ENCODE assay signal across 8 cellular contexts in genomic region chr7:76364198-76364584, GRCh38. TPM values are rescaled to one million over a fixed set of nuclear protein-coding genes. Genes with fewer than 3 reads are reported as not detected.
DNase-seq lines count a peak whose midpoint lies in the region; ATAC-seq and TF ChIP-seq lines count a peak whose summit lies in the region.

No MANE protein-coding gene starts in this region.

- no peaks in the 10 kb centered on the region for H3K36me3 ChIP-seq in mammary epithelial cell (ENCODE audit: insufficient read depth, low read length)
- H3K36me3 ChIP-seq in mesenchymal stem cell (ENCODE audit: control insufficient read depth in 1 of 2, insufficient read depth in 2 of 2, low read depth in 1 of 2, low read length in 2 of 2): no peaks in the 10 kb centered on the region

- H3K79me2 ChIP-seq in mammary epithelial cell (ENCODE audit: insufficient read depth, low read length): no peaks in the 10 kb centered on the region

- peak overlapping the region; percentile 91 for H3K27ac ChIP-seq in mammary epithelial cell (ENCODE audit: insufficient read depth, low read depth, low read length)
- H3K27ac ChIP-seq in mesenchymal stem cell (ENCODE audit: low read length, poor library complexity, severe bottlenecking): peak overlapping the region; percentile 79

- peak overlapping the region; percentile 24 to 83 for H3K18ac ChIP-seq in mesenchymal stem cell (ENCODE audit: low read depth in 1 of 2, low read length in 2 of 2)

- WGBS in mammary epithelial cell (ENCODE audit: low coverage, missing lambda C conversion rate): 11% methylated on average over 4 of the region's 4 CpGs
- WGBS in mesenchymal stem cell: 15% methylated on average over 4 of the region's 4 CpGs

- no peak overlapping the region for H2BK120ac ChIP-seq in mesenchymal stem cell (ENCODE audit: low read depth, low read length)

- H3K27me3 ChIP-seq in mammary epithelial cell (ENCODE audit: insufficient read depth, low read length) (no peaks in the 10 kb centered on the region), mesenchymal stem cell (ENCODE audit: control insufficient read depth in 1 of 2, insufficient read depth in 1 of 2, low read length in 2 of 2) (peaks cover 0 to under 1% of the 10 kb centered on the region in 2 experiments)

- peak overlapping the region; percentile 4 to 16 for H2BK12ac ChIP-seq in mesenchymal stem cell (ENCODE audit: low read length in 2 of 2)

- H3K9me3 ChIP-seq in mammary epithelial cell (replicated peaks; ENCODE audit: insufficient read depth, low read length): no peaks in the 10 kb centered on the region
- no peaks in the 10 kb centered on the region for H3K9me3 ChIP-seq in mesenchymal stem cell (ENCODE audit: control insufficient read depth, low read length)

- no peak overlapping the region for H3K23ac ChIP-seq in mesenchymal stem cell (ENCODE audit: low read length in 2 of 2)

- H2AK5ac ChIP-seq in mesenchymal stem cell (ENCODE audit: low read length, severe bottlenecking): no peak overlapping the region

- H2BK5ac ChIP-seq in mesenchymal stem cell (ENCODE audit: low read depth, low read length, poor library complexity, severe bottlenecking): no peak overlapping the region

- in situ Hi-C loops in mammary epithelial cell (cut with MboI; ENCODE audit: low sequenced_read_pairs in 2 of 2): no loop called here

- dilution Hi-C loops in mammary epithelial cell (cut with HindIII; ENCODE audit: low sequenced_read_pairs): loop anchor here (5.0 kb wide), 1 partner anchor 58 kb away; the partner anchor contains the start of gene ZP3

- CTCF ChIA-PET in mammary epithelial cell (lab: Charles Lee; ENCODE audit: low non-redundant PET): no interaction called here

- no peak for TF ChIP-seq CTCF in mammary epithelial cell (conservative IDR thresholded peaks at IDR 0.05 in 1 of 2, IDR thresholded peaks at IDR 0.05 in 1 of 2; ENCODE audit: extremely low read depth in 1 of 2, insufficient read depth in 1 of 2, low read depth in 1 of 2, low read length in 2 of 2)

- intact Hi-C loops in mammary epithelial cell (cut with micrococcal nuclease): loop anchor here (1.0 kb wide), 1 partner anchor 17 kb away; no protein-coding TSS in a partner anchor

- peaks cover 1% of the 10 kb centered on the region for H3K79me1 ChIP-seq in mesenchymal stem cell (replicated peaks; ENCODE audit: low read length, poor library complexity, severe bottlenecking)

- H3K4me2 ChIP-seq in mammary epithelial cell (ENCODE audit: insufficient read depth, low read depth, low read length): peak overlapping the region; percentile 73
- no peak overlapping the region for H3K4me2 ChIP-seq in mesenchymal stem cell (ENCODE audit: low read length, poor library complexity, severe bottlenecking)

- TSS peak; percentile 33 for BruUV-seq in mammary epithelial cell (replicated peaks; lab: Mats Ljungman, UMichigan)

- no peak overlapping the region for H2BK15ac ChIP-seq in mesenchymal stem cell (ENCODE audit: low read depth, poor library complexity, severe bottlenecking)

- H3K14ac ChIP-seq in mesenchymal stem cell (ENCODE audit: low read length in 2 of 2): no peak overlapping the region

- no peaks in the 10 kb centered on the region for H4K20me1 ChIP-seq in mammary epithelial cell (ENCODE audit: insufficient read depth, low read length)

- peak overlapping the region; percentile 10 for H4K91ac ChIP-seq in mesenchymal stem cell (ENCODE audit: low read length)

- DNase-seq in GM03348 (ENCODE audit: low spot score) (peak; percentile 60), MV-4-11 (lab: John Stamatoyannopoulos, UW) (peak; percentile 79), mammary epithelial cell (peak; percentile 78), mesenchymal stem cell (peak; percentile 87), cortex of kidney (lab: John Stamatoyannopoulos, UW) (no peak)
- no peak for DNase-seq in activated CD4-positive, alpha-beta T cell treated with anti-CD3 and anti-CD28 coated beads for 4 hours

- H3K4me1 ChIP-seq in mammary epithelial cell (ENCODE audit: insufficient read depth, low read length) (peaks cover 35% of the 10 kb centered on the region), mesenchymal stem cell (ENCODE audit: control insufficient read depth, insufficient read depth, low read depth, low read length) (peaks cover 13% of the 10 kb centered on the region)

- peak overlapping the region; percentile 10 for H4K8ac ChIP-seq in mesenchymal stem cell (ENCODE audit: low read length)

- H2AFZ ChIP-seq in mammary epithelial cell (ENCODE audit: low read depth, low read length): peak overlapping the region; percentile 85
- H2AFZ ChIP-seq in mesenchymal stem cell (ENCODE audit: low read depth, low read length): no peak overlapping the region

- H3K4me3 ChIP-seq in mammary epithelial cell (replicated peaks in 1 of 3; ENCODE audit: insufficient read depth in 1 of 3, low read depth in 2 of 3, low read length in 3 of 3) (no peak overlapping the region), mesenchymal stem cell (ENCODE audit: insufficient read depth in 1 of 2, low read depth in 1 of 2, low read length in 2 of 2) (peak overlapping the region in 1 of 2 experiments; percentile 64)

- ATAC-seq in HG03095 (IDR thresholded peaks at IDR 0.05; ENCODE audit: unreplicated experiment): no peak
- no peak for ATAC-seq in GM19395 (IDR thresholded peaks at IDR 0.05; ENCODE audit: unreplicated experiment)

- H3K9ac ChIP-seq in mammary epithelial cell (ENCODE audit: insufficient read depth, low read length) (peak overlapping the region; percentile 17), mesenchymal stem cell (ENCODE audit: low read length) (peak overlapping the region; percentile 87)

- H3K4ac ChIP-seq in mesenchymal stem cell (ENCODE audit: low read depth in 1 of 2, low read length in 2 of 2): peak overlapping the region; percentile 1 to 3

RNA-seq across cellular contexts. Expression of gene YWHAG, which starts 5.4 kb away (rescaled TPM):
- total RNA-seq in mammary epithelial cell: 100 to 1,000 TPM; 155 to 227 TPM
- polyA plus RNA-seq in mammary epithelial cell: 74.1 TPM
- polyA minus RNA-seq in mammary epithelial cell: 151 TPM
- 106 TPM for polyA plus RNA-seq in mesenchymal stem cell (2013, experiment 1 of 2)
- 107 TPM for polyA plus RNA-seq in mesenchymal stem cell (2013, experiment 2 of 2)

RNA-seq across cellular contexts. Expression of gene SSC4D, which starts 45.3 kb away (rescaled TPM):
- 1 to 10 TPM in 1 of 2 donors, under 1 TPM in 1; 0.42 to 1.3 TPM for total RNA-seq in mammary epithelial cell
- 0.93 TPM for polyA plus RNA-seq in mammary epithelial cell
- not detected for polyA minus RNA-seq in mammary epithelial cell
- 0.46 TPM for polyA plus RNA-seq in mesenchymal stem cell (2013, experiment 1 of 2)
- 0.49 TPM for polyA plus RNA-seq in mesenchymal stem cell (2013, experiment 2 of 2)

Comparison
In these comparisons a context has a peak if more than half of its experiments do, and no peak if none do; other contexts are left out.
1. DNase-seq: peak in GM03348 (single experiment), MV-4-11 (single experiment), mammary epithelial cell (single experiment) and mesenchymal stem cell (single experiment); none in cortex of kidney (single experiment) and activated CD4-positive, alpha-beta T cell treated with anti-CD3 and anti-CD28 coated beads for 4 hours (0 of 2).